Comparison of ENCODE assay signal across 1 cellular context in the genomic region with DNA sequence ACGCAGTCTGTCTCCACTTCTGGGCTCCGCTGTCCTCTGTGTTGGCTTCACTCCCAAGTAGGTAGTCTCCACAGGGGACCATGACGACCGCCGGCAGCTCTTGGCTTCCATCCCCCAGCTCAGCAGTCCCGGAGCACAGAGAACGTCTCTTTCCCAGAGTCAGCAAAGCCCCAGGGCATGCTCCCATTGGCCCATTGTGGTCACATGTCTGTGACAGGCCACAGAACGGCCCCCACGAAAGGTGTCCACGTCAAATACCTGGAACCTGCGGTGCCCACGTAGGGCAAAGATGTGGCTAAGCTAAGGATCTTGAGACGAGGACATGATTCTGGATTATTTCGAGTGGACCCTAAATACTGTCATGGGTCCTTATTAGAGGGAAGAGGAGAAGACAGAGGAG.
TF ChIP-seq lines count a peak whose summit lies in the region.

No MANE protein-coding gene starts in this region.

TF ChIP-seq in K562, 482 proteins besides CTCF, POLR2A, EP300 and RAD21 (continued from another document):
- TF ChIP-seq, protein P1, sequence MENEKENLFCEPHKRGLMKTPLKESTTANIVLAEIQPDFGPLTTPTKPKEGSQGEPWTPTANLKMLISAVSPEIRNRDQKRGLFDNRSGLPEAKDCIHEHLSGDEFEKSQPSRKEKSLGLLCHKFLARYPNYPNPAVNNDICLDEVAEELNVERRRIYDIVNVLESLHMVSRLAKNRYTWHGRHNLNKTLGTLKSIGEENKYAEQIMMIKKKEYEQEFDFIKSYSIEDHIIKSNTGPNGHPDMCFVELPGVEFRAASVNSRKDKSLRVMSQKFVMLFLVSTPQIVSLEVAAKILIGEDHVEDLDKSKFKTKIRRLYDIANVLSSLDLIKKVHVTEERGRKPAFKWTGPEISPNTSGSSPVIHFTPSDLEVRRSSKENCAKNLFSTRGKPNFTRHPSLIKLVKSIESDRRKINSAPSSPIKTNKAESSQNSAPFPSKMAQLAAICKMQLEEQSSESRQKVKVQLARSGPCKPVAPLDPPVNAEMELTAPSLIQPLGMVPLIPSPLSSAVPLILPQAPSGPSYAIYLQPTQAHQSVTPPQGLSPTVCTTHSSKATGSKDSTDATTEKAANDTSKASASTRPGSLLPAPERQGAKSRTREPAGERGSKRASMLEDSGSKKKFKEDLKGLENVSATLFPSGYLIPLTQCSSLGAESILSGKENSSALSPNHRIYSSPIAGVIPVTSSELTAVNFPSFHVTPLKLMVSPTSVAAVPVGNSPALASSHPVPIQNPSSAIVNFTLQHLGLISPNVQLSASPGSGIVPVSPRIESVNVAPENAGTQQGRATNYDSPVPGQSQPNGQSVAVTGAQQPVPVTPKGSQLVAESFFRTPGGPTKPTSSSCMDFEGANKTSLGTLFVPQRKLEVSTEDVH (IDR thresholded peaks at IDR 0.05; ENCODE audit: low read depth, partially characterized antibody), result no peak
- TF ChIP-seq, protein P2, sequence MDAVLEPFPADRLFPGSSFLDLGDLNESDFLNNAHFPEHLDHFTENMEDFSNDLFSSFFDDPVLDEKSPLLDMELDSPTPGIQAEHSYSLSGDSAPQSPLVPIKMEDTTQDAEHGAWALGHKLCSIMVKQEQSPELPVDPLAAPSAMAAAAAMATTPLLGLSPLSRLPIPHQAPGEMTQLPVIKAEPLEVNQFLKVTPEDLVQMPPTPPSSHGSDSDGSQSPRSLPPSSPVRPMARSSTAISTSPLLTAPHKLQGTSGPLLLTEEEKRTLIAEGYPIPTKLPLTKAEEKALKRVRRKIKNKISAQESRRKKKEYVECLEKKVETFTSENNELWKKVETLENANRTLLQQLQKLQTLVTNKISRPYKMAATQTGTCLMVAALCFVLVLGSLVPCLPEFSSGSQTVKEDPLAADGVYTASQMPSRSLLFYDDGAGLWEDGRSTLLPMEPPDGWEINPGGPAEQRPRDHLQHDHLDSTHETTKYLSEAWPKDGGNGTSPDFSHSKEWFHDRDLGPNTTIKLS (IDR thresholded peaks at IDR 0.05; ENCODE audit: borderline replicate concordance, low read depth), result no peak
- TF ChIP-seq BRD4 (IDR thresholded peaks at IDR 0.05), result no peak
